In genomic region chr12:53973093-53974042, GRCh38 we compare ENCODE assay signal across 8 cellular contexts. TPM values are rescaled to one million over a fixed set of nuclear protein-coding genes. Genes with fewer than 3 reads are reported as not detected.
DNase-seq lines count a peak whose midpoint lies in the region; ATAC-seq and TF ChIP-seq lines count a peak whose summit lies in the region.

HOXC11 (plus strand) TSS chr12:53973126; CDS start chr12:53973242, 116 bp downstream.

- H3K4me2 ChIP-seq in neuronal stem cell (ENCODE audit: insufficient read depth, low read length, poor library complexity, severe bottlenecking): no peak within 1 kb of the TSS

- ATAC-seq in CD8-positive, alpha-beta T cell: peak; percentile 13
- ATAC-seq in central memory CD8-positive, alpha-beta T cell (replicated peaks; ENCODE audit: extremely low read depth, poor library complexity, severe bottlenecking): no peak
- ATAC-seq in GM21619 (IDR thresholded peaks at IDR 0.05; ENCODE audit: unreplicated experiment): no peak

- no peak within 1 kb of the TSS for H2BK120ac ChIP-seq in neuronal stem cell (ENCODE audit: low read depth, low read length)

- H3K27me3 ChIP-seq in CD8-positive, alpha-beta T cell (ENCODE audit: insufficient read depth, low read length): peaks cover 89% of the 10 kb centered on the region
- peaks cover 70 to 99% (median 99%) of the 10 kb centered on the region in 3 experiments for H3K27me3 ChIP-seq in neuronal stem cell (ENCODE audit: control insufficient read depth in 3 of 3, insufficient read depth in 3 of 3, low read depth in 1 of 3, low read length in 3 of 3)

- H3K4me3 ChIP-seq in CD8-positive, alpha-beta T cell (ENCODE audit: low read depth, low read length): no peak within 1 kb of the TSS
- no peak within 1 kb of the TSS for H3K4me3 ChIP-seq in neuronal stem cell (ENCODE audit: low read length in 2 of 2)

- H3K4me1 Mint-ChIP-seq in CD8-positive, alpha-beta T cell (ENCODE audit: low read depth): peaks cover 24% of the 10 kb centered on the region
- H3K4me1 Mint-ChIP-seq in central memory CD8-positive, alpha-beta T cell: peaks cover 28% of the 10 kb centered on the region

- no CpG with 5 or more reads among the region's 80 CpGs for WGBS in neuronal stem cell (ENCODE audit: extremely low coverage in 2 of 2, insufficient read length in 2 of 2, insufficient replicate concordance in 1 of 2), 2 donors

- peak within 1 kb of the TSS; percentile 35 for H3K27ac Mint-ChIP-seq in CD8-positive, alpha-beta T cell
- peak within 1 kb of the TSS; percentile 84 for H3K27ac Mint-ChIP-seq in central memory CD8-positive, alpha-beta T cell (ENCODE audit: low read depth)

- no peak within 1 kb of the TSS for H4K91ac ChIP-seq in neuronal stem cell (ENCODE audit: low read depth, low read length, poor library complexity)

- no peak within 1 kb of the TSS for H2BK5ac ChIP-seq in neuronal stem cell (ENCODE audit: low read length)

- no peaks in the 10 kb centered on the region for H3K36me3 Mint-ChIP-seq in CD8-positive, alpha-beta T cell
- H3K36me3 Mint-ChIP-seq in central memory CD8-positive, alpha-beta T cell (ENCODE audit: insufficient read depth): peaks cover 25% of the 10 kb centered on the region

- no peak within 1 kb of the TSS for H3K27ac ChIP-seq in CD8-positive, alpha-beta T cell (ENCODE audit: low read depth, low read length)
- H3K27ac ChIP-seq in neuronal stem cell (replicated peaks; ENCODE audit: low read length): no peak within 1 kb of the TSS

- H3K36me3 ChIP-seq in CD8-positive, alpha-beta T cell (ENCODE audit: insufficient read depth, low read length): no peaks in the 10 kb centered on the region
- H3K36me3 ChIP-seq in neuronal stem cell (replicated peaks in 1 of 2; ENCODE audit: control insufficient read depth in 2 of 2, insufficient read depth in 2 of 2, low read length in 2 of 2): no peaks in the 10 kb centered on the region

- CTCF ChIA-PET in CD8-positive, alpha-beta T cell (lab: Charles Lee): interaction anchor here (1.0 kb wide), 1 partner anchor 14 kb away, joined by 3 read pairs; no protein-coding TSS in a partner anchor

- H3K23ac ChIP-seq in neuronal stem cell (ENCODE audit: low read depth, low read length, poor library complexity): no peak within 1 kb of the TSS

- peaks cover 2% of the 10 kb centered on the region for H3K9me3 Mint-ChIP-seq in CD8-positive, alpha-beta T cell
- no peaks in the 10 kb centered on the region for H3K9me3 Mint-ChIP-seq in central memory CD8-positive, alpha-beta T cell

- no peak for DNase-seq in CD8-positive, alpha-beta T cell
- DNase-seq in LHCN-M2 (ENCODE audit: low read depth) (peak; percentile 75), neuronal stem cell (ENCODE audit: low spot score) (no peak), epidermal melanocyte (ENCODE audit: insufficient read length, low spot score) (no peak), HUDEP-2 (lab: John Stamatoyannopoulos, UW; ENCODE audit: unreplicated experiment in 76 of 76) (no peak)
- DNase-seq in central memory CD8-positive, alpha-beta T cell (ENCODE audit: low spot score in 2 of 2): no peak
- no peak for DNase-seq in stimulated activated CD4-positive, alpha-beta T cell treated with anti-CD3 and anti-CD28 coated beads, Interleukin-4, amount 100 ng/mL, for 24 hours

- H2BK12ac ChIP-seq in neuronal stem cell (ENCODE audit: low read length): no peak within 1 kb of the TSS

- H3K79me1 ChIP-seq in neuronal stem cell (ENCODE audit: low read depth, low read length): no peaks in the 10 kb centered on the region

- no peak within 1 kb of the TSS for H4K8ac ChIP-seq in neuronal stem cell (ENCODE audit: low read depth, low read length)

- intact Hi-C loops in CD8-positive, alpha-beta T cell (cut with DNase I, micrococcal nuclease): loop anchor here in 1 of 2 experiments (2.0 kb wide), 1 partner anchor 21 kb away; no protein-coding TSS in a partner anchor

- H3K9ac ChIP-seq in neuronal stem cell (ENCODE audit: low read depth, low read length, poor library complexity): no peak within 1 kb of the TSS

- H2AFZ ChIP-seq in neuronal stem cell (ENCODE audit: low read length): peak within 1 kb of the TSS; percentile 29

- H3K4me1 ChIP-seq in CD8-positive, alpha-beta T cell (ENCODE audit: insufficient read depth, low read length): peaks cover 32% of the 10 kb centered on the region
- no peaks in the 10 kb centered on the region for H3K4me1 ChIP-seq in neuronal stem cell (ENCODE audit: control insufficient read depth in 2 of 2, insufficient read depth in 1 of 2, low read depth in 1 of 2, low read length in 2 of 2)

- H3K4ac ChIP-seq in neuronal stem cell (ENCODE audit: low read length): no peak within 1 kb of the TSS

- H2BK15ac ChIP-seq in neuronal stem cell (ENCODE audit: low read length): no peak within 1 kb of the TSS

- POLR2A ChIA-PET in CD8-positive, alpha-beta T cell (lab: Charles Lee): no interaction called here

- H3K27me3 Mint-ChIP-seq in CD8-positive, alpha-beta T cell (ENCODE audit: low read depth): peaks cover 89% of the 10 kb centered on the region
- peaks cover 93% of the 10 kb centered on the region for H3K27me3 Mint-ChIP-seq in central memory CD8-positive, alpha-beta T cell

- no peaks in the 10 kb centered on the region for H3K9me3 ChIP-seq in CD8-positive, alpha-beta T cell (ENCODE audit: low read length)
- peaks cover 0 to 16% of the 10 kb centered on the region in 2 donors for H3K9me3 ChIP-seq in neuronal stem cell (replicated peaks in 1 of 2; ENCODE audit: control insufficient read depth in 2 of 2, insufficient read depth in 1 of 2, low read depth in 1 of 2, low read length in 2 of 2)

- peak within 1 kb of the TSS; percentile 38 for H3K4me3 Mint-ChIP-seq in CD8-positive, alpha-beta T cell
- H3K4me3 Mint-ChIP-seq in central memory CD8-positive, alpha-beta T cell: peak within 1 kb of the TSS; percentile 73

- H3K14ac ChIP-seq in neuronal stem cell (ENCODE audit: low read length): no peak within 1 kb of the TSS

- H3K18ac ChIP-seq in neuronal stem cell (ENCODE audit: low read length): no peak within 1 kb of the TSS

- H2AK5ac ChIP-seq in neuronal stem cell (ENCODE audit: low read depth, low read length): no peak within 1 kb of the TSS

- TF ChIP-seq CTCF in CD8-positive, alpha-beta T cell (IDR thresholded peaks at IDR 0.05): no peak

RNA-seq across cellular contexts. Expression of gene HOXC11, which starts in this region (rescaled TPM):
- not detected for total RNA-seq in CD8-positive, alpha-beta T cell
- 3.2 and 3.4 TPM in 2 replicates for total RNA-seq in LHCN-M2 (2014; rRNA removed)
- polyA plus RNA-seq in LHCN-M2 (2012): 3.5 TPM
- not detected for polyA plus RNA-seq in neuronal stem cell (2013, experiment 1 of 2)
- not detected for polyA plus RNA-seq in neuronal stem cell (2013, experiment 2 of 2)

Comparison
In these comparisons a context has a peak if more than half of its experiments do, and no peak if none do; other contexts are left out.
1. Peak in ATAC-seq in CD8-positive, alpha-beta T cell; RNA of the gene not detected or under 1 TPM.